Comparison of ENCODE assay signal across 7 cellular contexts in genomic region chrX:69387559-69388487, GRCh38.
DNase-seq lines count a peak whose midpoint lies in the region; ATAC-seq and TF ChIP-seq lines count a peak whose summit lies in the region.

No MANE protein-coding gene starts in this region.

- TF ChIP-seq CTCF in HFF-Myc (IDR thresholded peaks at IDR 0.05; ENCODE audit: low read depth, low read length, missing control alignments) (peak; percentile 67), gastrocnemius medialis (IDR thresholded peaks at IDR 0.05 in 4 of 5, conservative IDR thresholded peaks at IDR 0.05 in 1 of 5) (peak; percentile 20 to 63 (median 45))

- ATAC-seq in activated naive CD8-positive, alpha-beta T cell treated with anti-CD3 and anti-CD28 coated beads, Interleukin-2, amount 10 ng/mL, durations not matched to agents 7 days and 5 days (ENCODE audit: low read depth): no peak
- peak; percentile 72 to 81 for ATAC-seq in right cardiac atrium
- ATAC-seq in gastrocnemius medialis: no peak
- ATAC-seq in activated T-helper 17 cell treated with anti-CD3 and anti-CD28 coated beads, Interleukin-2, amount 50 U/mL, for 72 hours (replicated peaks): no peak

- TF ChIP-seq POLR2A in gastrocnemius medialis (IDR thresholded peaks at IDR 0.05): no peak

- no peaks in the 10 kb centered on the region for H3K4me1 Mint-ChIP-seq in activated naive CD8-positive, alpha-beta T cell treated with anti-CD3 and anti-CD28 coated beads, Interleukin-2, amount 10 ng/mL, durations not matched to agents 7 days and 5 days
- H3K4me1 Mint-ChIP-seq in activated T-helper 17 cell treated with anti-CD3 and anti-CD28 coated beads, Interleukin-2, amount 50 U/mL, for 72 hours: no peaks in the 10 kb centered on the region

- H3K4me3 Mint-ChIP-seq in activated naive CD8-positive, alpha-beta T cell treated with anti-CD3 and anti-CD28 coated beads, Interleukin-2, amount 10 ng/mL, durations not matched to agents 7 days and 5 days: no peak overlapping the region
- H3K4me3 Mint-ChIP-seq in activated T-helper 17 cell treated with anti-CD3 and anti-CD28 coated beads, Interleukin-2, amount 50 U/mL, for 72 hours: no peak overlapping the region

- no peaks in the 10 kb centered on the region for H3K4me1 ChIP-seq in right cardiac atrium (ENCODE audit: control insufficient read depth, insufficient read depth, low read length)
- H3K4me1 ChIP-seq in gastrocnemius medialis: no peaks in the 10 kb centered on the region

- no peaks in the 10 kb centered on the region for H3K27me3 ChIP-seq in right cardiac atrium (ENCODE audit: control insufficient read depth, insufficient read depth)
- H3K27me3 ChIP-seq in gastrocnemius medialis: peaks cover 0 to 8% (median 0%) of the 10 kb centered on the region in 3 donors

- H3K27ac Mint-ChIP-seq in activated naive CD8-positive, alpha-beta T cell treated with anti-CD3 and anti-CD28 coated beads, Interleukin-2, amount 10 ng/mL, durations not matched to agents 7 days and 5 days: no peak overlapping the region
- H3K27ac Mint-ChIP-seq in activated T-helper 17 cell treated with anti-CD3 and anti-CD28 coated beads, Interleukin-2, amount 50 U/mL, for 72 hours: no peak overlapping the region

- H3K9me3 ChIP-seq in right cardiac atrium (ENCODE audit: control insufficient read depth, low read length) (no peaks in the 10 kb centered on the region), gastrocnemius medialis (no peaks in the 10 kb centered on the region)

- WGBS in right cardiac atrium: 22% methylated on average over 13 of the region's 13 CpGs

- no peaks in the 10 kb centered on the region for H3K9me3 Mint-ChIP-seq in activated naive CD8-positive, alpha-beta T cell treated with anti-CD3 and anti-CD28 coated beads, Interleukin-2, amount 10 ng/mL, durations not matched to agents 7 days and 5 days
- no peaks in the 10 kb centered on the region for H3K9me3 Mint-ChIP-seq in activated T-helper 17 cell treated with anti-CD3 and anti-CD28 coated beads, Interleukin-2, amount 50 U/mL, for 72 hours

- POLR2A ChIA-PET in activated naive CD8-positive, alpha-beta T cell treated with anti-CD3 and anti-CD28 coated beads, Interleukin-2, amount 10 ng/mL, durations not matched to agents 7 days and 5 days (lab: Charles Lee): no interaction called here

- H3K36me3 ChIP-seq in gastrocnemius medialis: no peaks in the 10 kb centered on the region

- H3K36me3 Mint-ChIP-seq in activated naive CD8-positive, alpha-beta T cell treated with anti-CD3 and anti-CD28 coated beads, Interleukin-2, amount 10 ng/mL, durations not matched to agents 7 days and 5 days: no peaks in the 10 kb centered on the region
- no peaks in the 10 kb centered on the region for H3K36me3 Mint-ChIP-seq in activated T-helper 17 cell treated with anti-CD3 and anti-CD28 coated beads, Interleukin-2, amount 50 U/mL, for 72 hours (ENCODE audit: low read depth)

- peaks cover 6% of the 10 kb centered on the region for H3K27me3 Mint-ChIP-seq in activated naive CD8-positive, alpha-beta T cell treated with anti-CD3 and anti-CD28 coated beads, Interleukin-2, amount 10 ng/mL, durations not matched to agents 7 days and 5 days
- peaks cover 3% of the 10 kb centered on the region for H3K27me3 Mint-ChIP-seq in activated T-helper 17 cell treated with anti-CD3 and anti-CD28 coated beads, Interleukin-2, amount 50 U/mL, for 72 hours

- no peak overlapping the region for H3K27ac ChIP-seq in right cardiac atrium (ENCODE audit: low read length)
- H3K27ac ChIP-seq in gastrocnemius medialis: no peak overlapping the region

- no peak overlapping the region for H3K4me3 ChIP-seq in HFF-Myc (replicated peaks; ENCODE audit: low read depth, low read length)
- no peak overlapping the region for H3K4me3 ChIP-seq in right cardiac atrium (ENCODE audit: low read length)
- no peak overlapping the region for H3K4me3 ChIP-seq in gastrocnemius medialis

- in situ Hi-C loops in gastrocnemius medialis (cut with MboI; ENCODE audit: low sequenced_read_pairs in 4 of 4): no loop called here

- peak; percentile 30 for DNase-seq in ELR (ENCODE audit: low read depth)
- no peak for DNase-seq in HFF-Myc (ENCODE audit: extremely low read depth, low read depth)
- DNase-seq in OCI-M2 (lab: John Stamatoyannopoulos, UW; ENCODE audit: unreplicated experiment): peak; percentile 1
- peak; percentile 41 for DNase-seq in activated naive CD8-positive, alpha-beta T cell treated with anti-CD3 and anti-CD28 coated beads, Interleukin-2, amount 10 ng/mL, durations not matched to agents 7 days and 5 days
- peak; percentile 49 to 73 (median 71) for DNase-seq in right cardiac atrium
- DNase-seq in gastrocnemius medialis: peak in 1 of 2 donors; percentile 12

- intact Hi-C loops in right cardiac atrium (cut with DNase I) (loop anchor here in 3 of 4 donors (5.0 kb wide), 2 partner anchors 561 to 566 kb away; partner anchors contain the start of gene EFNB1 (in 2 of the 3)), gastrocnemius medialis (cut with DNase I; ENCODE audit: low total_unique reads) (loop anchor here (10.0 kb wide), 1 partner anchor 563 kb away; the partner anchor contains the start of gene EFNB1)

Comparison
In these comparisons a context has a peak if more than half of its experiments do, and no peak if none do; other contexts are left out.
1. ATAC-seq: peak in right cardiac atrium (2 of 2); none in activated naive CD8-positive, alpha-beta T cell treated with anti-CD3 and anti-CD28 coated beads, Interleukin-2, amount 10 ng/mL, durations not matched to agents 7 days and 5 days (single experiment), gastrocnemius medialis (0 of 2) and activated T-helper 17 cell treated with anti-CD3 and anti-CD28 coated beads, Interleukin-2, amount 50 U/mL, for 72 hours (single experiment).